32 cellular contexts compared by ENCODE assay signal in genomic region chr7:116910367-116910766, GRCh38.
"Had no signal": no experiment of that assay in that cellular context is flagged by ENCODE, and none has a peak within 500 bp of the region (broad histone marks: within the 10 kb centered on the region; RNA-seq: fewer than 3 reads in every experiment).

No MANE protein-coding gene starts in this region.

- ATAC-seq: activated CD8-positive, alpha-beta memory T cell treated with anti-CD3 and anti-CD28 coated beads, Interleukin-2, amount 10 ng/mL, durations not matched to agents 7 days and 5 days; activated naive CD4-positive, alpha-beta T cell treated with anti-CD3 and anti-CD28 coated beads, Interleukin-2, amount 50 U/mL, for 72 hours; activated naive CD8-positive, alpha-beta T cell treated with anti-CD3 and anti-CD28 coated beads, Interleukin-2, amount 50 U/mL, for 24 hours; T-helper 17 cell; WTC11 had no signal

- H3K4me1 ChIP-seq: Peyer's patch had no signal

- H3K9ac ChIP-seq: KMS-11 had no signal

- DNase-seq: activated CD4-positive, alpha-beta T cell treated with anti-CD3 and anti-CD28 coated beads for 48 hours; activated CD4-positive, alpha-beta T cell treated with anti-CD3 and anti-CD28 coated beads, Interleukin-2, amount 50 U/mL, for 4 hours; activated CD4-positive, CD25-positive, alpha-beta regulatory T cell treated with anti-CD3 and anti-CD28 coated beads, Interleukin-2, amount 50 U/mL, for 72 hours; activated CD8-positive, alpha-beta memory T cell treated with anti-CD3 and anti-CD28 coated beads, Interleukin-2, amount 10 ng/mL, durations not matched to agents 7 days and 5 days; activated effector memory CD4-positive, alpha-beta T cell treated with Interleukin-2 at 50 U/mL for 16 hours; activated naive CD4-positive, alpha-beta T cell treated with Interleukin-2 at 50 U/mL for 16 hours; activated naive CD8-positive, alpha-beta T cell treated with anti-CD3 and anti-CD28 coated beads, Interleukin-2, amount 50 U/mL, for 24 hours; activated T-cell treated with anti-CD3 and anti-CD28 coated beads, Interleukin-2, amount 50 U/mL, for 24 hours; amniotic stem cell; brain microvascular endothelial cell; MG63; MV-4-11; NCI-H1092 treated with DMSO at 0.1 percent for 48 hours; NCI-H1417 treated with DMSO at 0.1 percent for 48 hours; NCI-H1694; NCI-H2029; NCI-H2107; NCI-H2171 treated with DMSO at 0.1 percent for 48 hours; NCI-H510A treated with DMSO at 0.1 percent for 48 hours; NCI-H69; NK-92 treated with Interleukin-12 subunit alpha and Interleukin-12 subunit beta, amount 100 ng/mL, for 24 hours; OCI-M1; Peyer's patch; SHP77 treated with DMSO at 0.1 percent for 48 hours; T-helper 17 cell; T-helper 9 cell had no signal

- H3K9me3 ChIP-seq: MG63, Peyer's patch had no signal

- H3K4me3 ChIP-seq: cardiac muscle cell, MG63, Peyer's patch had no signal

- H3K27me3 ChIP-seq: brain microvascular endothelial cell, cardiac muscle cell, MG63, Peyer's patch had no signal

- H3K27ac ChIP-seq: brain microvascular endothelial cell, KMS-11, Peyer's patch, RWPE1 had no signal

- FAIRE-seq: astrocyte had no signal

- H3K4me2 ChIP-seq: KMS-11 had no signal
